ENCODE assay signal across 1 cellular context in the genomic region with DNA sequence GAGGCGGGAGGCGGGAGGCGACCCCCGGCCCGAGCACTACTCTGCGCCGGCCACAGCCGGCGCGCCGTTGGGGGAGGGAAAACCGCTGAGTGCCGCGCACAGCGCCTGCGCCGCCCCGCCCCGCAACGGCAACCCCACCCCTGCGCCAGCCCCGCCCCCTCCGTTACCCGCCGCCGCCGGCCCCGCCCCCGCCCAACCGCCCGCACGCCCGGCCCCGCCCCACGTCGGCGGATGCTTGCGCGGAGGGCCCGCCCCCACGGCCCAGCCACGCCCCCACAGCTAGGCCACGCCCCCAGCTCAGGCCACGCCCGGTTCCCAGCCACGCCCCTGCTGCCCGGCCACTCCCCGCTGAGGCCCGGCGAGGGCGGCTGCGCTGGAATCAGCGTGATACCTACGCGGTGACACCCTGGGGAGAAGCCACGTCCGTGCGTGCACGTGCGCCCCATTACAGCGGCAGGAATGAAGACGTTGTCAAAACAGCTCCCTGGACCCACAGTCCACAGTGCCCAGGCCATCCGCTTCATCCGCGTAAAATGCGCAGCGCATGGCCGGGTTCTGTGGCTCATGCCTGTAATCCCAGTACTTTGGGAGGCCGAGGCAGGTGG.
TF ChIP-seq lines count a peak whose summit lies in the region.

Gene TCFL5 (minus strand): TSS at position 91 of the 605 bp plus-strand sequence. CDS start 152 bp downstream, outside the sequence.

TF ChIP-seq in H1, 55 proteins besides CTCF, POLR2A, EP300 and RAD21 (continued from another document):
- peak; percentile 39 for TF ChIP-seq NRF1 (IDR thresholded peaks at IDR 0.05; ENCODE audit: low read depth, low read length)
TF ChIP-seq in H1: peak in this region for 9.
